ENCODE assay signal across 8 cellular contexts in the genomic region with DNA sequence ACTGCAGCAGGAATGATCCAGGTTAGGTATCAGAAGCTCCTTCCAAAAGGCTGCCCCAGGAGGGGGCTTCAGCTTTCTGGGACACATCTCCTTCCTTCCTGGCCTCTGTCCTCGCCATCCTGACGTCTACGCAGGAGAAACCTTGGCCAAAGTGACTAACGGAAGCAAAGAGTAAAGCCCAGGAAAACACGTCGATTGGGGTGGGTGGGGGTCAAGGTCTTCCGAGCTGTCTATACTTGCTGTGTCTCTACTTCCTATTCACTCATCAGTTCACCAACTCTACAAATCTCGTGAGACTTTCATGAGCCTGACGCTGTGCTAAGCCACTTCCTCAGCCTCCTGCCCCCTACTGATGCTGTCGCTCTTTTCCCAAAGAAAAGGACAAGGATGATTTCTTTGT.
DNase-seq lines count a peak whose midpoint lies in the region; ATAC-seq and TF ChIP-seq lines count a peak whose summit lies in the region.

No MANE protein-coding gene starts in this region.

- H4K20me1 ChIP-seq in BLaER1 treated with 17β-estradiol and CSF1 and Interleukin-3, amounts not matched to agents 10 nM and 100 nM, result no peaks in the 10 kb centered on the region; a peak in 2 of 22 replicates

- no peaks in the 10 kb centered on the region for H3K27me3 ChIP-seq in BLaER1 treated with 17β-estradiol and CSF1 and Interleukin-3, amounts not matched to agents 10 nM and 100 nM
- no peaks in the 10 kb centered on the region for H3K27me3 ChIP-seq in lower lobe of right lung (ENCODE audit: low read depth)

- no peaks in the 10 kb centered on the region for H3K36me3 ChIP-seq in BLaER1 treated with 17β-estradiol and CSF1 and Interleukin-3, amounts not matched to agents 10 nM and 100 nM
- peaks cover 12% of the 10 kb centered on the region for H3K36me3 ChIP-seq in lower lobe of right lung

- peaks cover 21% of the 10 kb centered on the region for H3K4me1 Mint-ChIP-seq in activated B cell treated with CpG ODN at 0.5 μM for 24 hours

- H3K4me1 ChIP-seq in BLaER1 treated with 17β-estradiol and CSF1 and Interleukin-3, amounts not matched to agents 10 nM and 100 nM, result peaks cover 24 to 38% (median 28%) of the 10 kb centered on the region in 10 experiments
- peaks cover 31% of the 10 kb centered on the region for H3K4me1 ChIP-seq in lower lobe of right lung

- no peaks in the 10 kb centered on the region for H3K9me3 Mint-ChIP-seq in activated B cell treated with CpG ODN at 0.5 μM for 24 hours

- ATAC-seq in HG02759 (IDR thresholded peaks at IDR 0.05; ENCODE audit: unreplicated experiment) (peak; percentile 48), activated B cell treated with CpG ODN at 0.5 μM for 24 hours (ENCODE audit: low read depth) (peak; percentile 73), lower lobe of right lung (peak in 1 of 2 donors; percentile 41), GM19351 (IDR thresholded peaks at IDR 0.05; ENCODE audit: unreplicated experiment) (no peak), GM18519 (IDR thresholded peaks at IDR 0.05; ENCODE audit: low FRiP score, unreplicated experiment) (no peak)

- peak overlapping the region; percentile 83 for H3K4me3 Mint-ChIP-seq in activated B cell treated with CpG ODN at 0.5 μM for 24 hours

- no peaks in the 10 kb centered on the region for H3K27me3 Mint-ChIP-seq in activated B cell treated with CpG ODN at 0.5 μM for 24 hours

- H3K27ac Mint-ChIP-seq in activated B cell treated with CpG ODN at 0.5 μM for 24 hours, result peak overlapping the region; percentile 19

- no peak for DNase-seq in activated B cell treated with CpG ODN at 0.5 μM for 24 hours
- no peak for DNase-seq in lower lobe of right lung
- no peak for DNase-seq in H4 (ENCODE audit: low spot score)
- no peak for DNase-seq in activated CD4-positive, CD25-positive, alpha-beta regulatory T cell (lab: John Stamatoyannopoulos, UW)

- H3K4me2 ChIP-seq in BLaER1 treated with 17β-estradiol and CSF1 and Interleukin-3, amounts not matched to agents 10 nM and 100 nM, result peak overlapping the region; percentile 87 to 99 (median 91)

- peak overlapping the region; percentile 37 to 68 (median 57) for H3K4me3 ChIP-seq in BLaER1 treated with 17β-estradiol and CSF1 and Interleukin-3, amounts not matched to agents 10 nM and 100 nM
- peak overlapping the region; percentile 30 for H3K4me3 ChIP-seq in lower lobe of right lung

- CTCF ChIA-PET in activated B cell treated with CpG ODN at 0.5 μM for 24 hours (lab: Charles Lee), result interaction anchor here (0.8 to 9.5 kb wide), 13 partner anchors 9 to 280 kb away, joined by 3 to 235 read pairs (median 6); no protein-coding TSS in a partner anchor

- H3K9me3 ChIP-seq in BLaER1 treated with 17β-estradiol and CSF1 and Interleukin-3, amounts not matched to agents 10 nM and 100 nM (replicated peaks in 1 of 11), result peaks cover 0 to 7% (median 0%) of the 10 kb centered on the region in 11 experiments; a peak in 5 of 22 replicates
- H3K9me3 ChIP-seq in lower lobe of right lung, result no peaks in the 10 kb centered on the region

- no peak for TF ChIP-seq CTCF in activated B cell treated with CpG ODN at 0.5 μM for 24 hours (IDR thresholded peaks at IDR 0.05)
- no peak for TF ChIP-seq CTCF in lower lobe of right lung (IDR thresholded peaks at IDR 0.05)

- POLR2A ChIA-PET in activated B cell treated with CpG ODN at 0.5 μM for 24 hours (lab: Charles Lee), result interaction anchor here (1.0 to 1.5 kb wide), 3 partner anchors 90 to 204 kb away, joined by 3 to 7 read pairs (median 3); no protein-coding TSS in a partner anchor

- H3K9ac ChIP-seq in BLaER1 treated with 17β-estradiol and CSF1 and Interleukin-3, amounts not matched to agents 10 nM and 100 nM, result peak overlapping the region; percentile 31 to 70 (median 66)

- no peaks in the 10 kb centered on the region for H3K36me3 Mint-ChIP-seq in activated B cell treated with CpG ODN at 0.5 μM for 24 hours (ENCODE audit: low read depth)

- intact Hi-C loops in activated B cell treated with CpG ODN at 0.5 μM for 24 hours (cut with micrococcal nuclease), result no loop called here
- intact Hi-C loops in lower lobe of right lung (cut with DNase I), result loop anchor here (10.0 kb wide), 1 partner anchor 205 kb away; no protein-coding TSS in a partner anchor

- peak overlapping the region; percentile 10 to 66 (median 58); a peak in 20 of 22 replicates for H3K27ac ChIP-seq in BLaER1 treated with 17β-estradiol and CSF1 and Interleukin-3, amounts not matched to agents 10 nM and 100 nM
- H3K27ac ChIP-seq in lower lobe of right lung, result peak overlapping the region; percentile 49

Comparison
In these comparisons a context has a peak if more than half of its experiments do, and no peak if none do; other contexts are left out.
1. ATAC-seq: peak in HG02759 (single experiment) and activated B cell treated with CpG ODN at 0.5 μM for 24 hours (single experiment); none in GM19351 (single experiment) and GM18519 (single experiment).